9 cellular contexts compared by ENCODE assay signal in the genomic region with DNA sequence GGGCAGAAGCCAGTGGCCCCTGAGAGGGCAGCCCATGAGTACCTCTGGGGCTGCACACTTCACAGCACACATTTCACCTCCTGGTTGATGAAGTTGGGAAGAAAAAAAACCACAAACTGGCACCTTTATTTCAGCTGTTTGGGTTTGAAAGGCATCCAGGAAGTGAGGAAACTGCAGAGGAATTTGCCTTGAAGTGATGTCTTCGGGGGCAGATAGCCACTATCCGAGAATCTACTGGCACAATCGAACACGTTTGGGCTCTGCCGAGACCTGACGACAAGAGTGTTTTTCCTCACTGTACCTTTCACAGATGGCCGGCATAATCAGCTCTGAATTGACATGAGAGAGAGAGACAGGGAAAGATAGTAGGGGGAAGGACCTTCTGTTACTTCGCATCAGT. TPM values are rescaled to one million over a fixed set of nuclear protein-coding genes. Genes with fewer than 3 reads are reported as not detected.
DNase-seq lines count a peak whose midpoint lies in the region; ATAC-seq and TF ChIP-seq lines count a peak whose summit lies in the region.
"Had no signal": no experiment of that assay in that cellular context is flagged by ENCODE, and none has a peak within 500 bp of the region (broad histone marks: within the 10 kb centered on the region; RNA-seq: fewer than 3 reads in every experiment).

No MANE protein-coding gene starts in this region.

- H3K27me3 Mint-ChIP-seq in endodermal cell (ENCODE audit: insufficient read depth) (peaks cover 2% of the 10 kb centered on the region), osteocyte (ENCODE audit: unreplicated experiment) (no peaks in the 10 kb centered on the region)

- H3K27ac Mint-ChIP-seq in endodermal cell (peak overlapping the region; percentile 50), osteocyte (ENCODE audit: unreplicated experiment) (peak overlapping the region; percentile 99)
- H3K27ac Mint-ChIP-seq: T-helper 2 cell treated with Interferon-gamma antibody and Interleukin-4, amounts not matched to agents 5 μg/mL and 100 μg/mL, for 36 hours had no signal

- no peaks in the 10 kb centered on the region for H3K27me3 ChIP-seq in endodermal cell (ENCODE audit: control insufficient read depth, insufficient read depth, low read length, poor library complexity, severe bottlenecking)

- H3K4me1 Mint-ChIP-seq in endodermal cell (peaks cover 83% of the 10 kb centered on the region), osteocyte (ENCODE audit: unreplicated experiment) (peaks cover 55% of the 10 kb centered on the region)

- DNase-seq in DMS 273 (lab: John Stamatoyannopoulos, UW; ENCODE audit: unreplicated experiment) (peak; percentile 74), NCI-H226 (peak; percentile 58), endodermal cell (peak; percentile 62), osteocyte (ENCODE audit: extremely low spot score, unreplicated experiment) (no peak), inferior parietal cortex (ENCODE audit: extremely low spot score) (no peak), GF-D8 (lab: John Stamatoyannopoulos, UW) (no peak), omental fat pad (ENCODE audit: low spot score) (no peak), posterior vena cava (ENCODE audit: low spot score) (no peak)

- H3K4me1 ChIP-seq in endodermal cell (ENCODE audit: control insufficient read depth, insufficient read depth, low read length) = peaks cover 44% of the 10 kb centered on the region

- H3K4me3 Mint-ChIP-seq in endodermal cell = no peak overlapping the region
- peak overlapping the region; percentile 50 for H3K4me3 Mint-ChIP-seq in osteocyte (ENCODE audit: unreplicated experiment)
- H3K4me3 Mint-ChIP-seq: T-helper 2 cell treated with Interferon-gamma antibody and Interleukin-4, amounts not matched to agents 5 μg/mL and 100 μg/mL, for 36 hours had no signal

- H3K9me3 ChIP-seq in endodermal cell (ENCODE audit: control insufficient read depth, low read length) = no peaks in the 10 kb centered on the region

- peaks cover 28% of the 10 kb centered on the region for H3K36me3 ChIP-seq in endodermal cell (ENCODE audit: control insufficient read depth, insufficient read depth, low read length)

- no peaks in the 10 kb centered on the region for H3K36me3 Mint-ChIP-seq in endodermal cell (ENCODE audit: low read depth)
- peaks cover 17% of the 10 kb centered on the region for H3K36me3 Mint-ChIP-seq in osteocyte (ENCODE audit: unreplicated experiment)

- H3K9ac ChIP-seq in endodermal cell (ENCODE audit: extremely low read depth, low read length, poor library complexity, severe bottlenecking) = peak overlapping the region; percentile 1

- ATAC-seq in omental fat pad (ENCODE audit: low FRiP score) = no peak

- H3K4me3 ChIP-seq in endodermal cell (ENCODE audit: low read length) = no peak overlapping the region

- WGBS in endodermal cell (ENCODE audit: insufficient coverage in 1 of 2, insufficient read length in 1 of 2), 2 experiments = 51 to 75% methylated on average over 5 to 8 of the region's 8 CpGs

- intact Hi-C loops in posterior vena cava (cut with DNase I) = loop anchor here in 1 of 2 donors (10.0 kb wide), 1 partner anchor 616 kb away; no protein-coding TSS in a partner anchor

- TF ChIP-seq CTCF in endodermal cell (conservative IDR thresholded peaks at IDR 0.05) (no peak), osteocyte (IDR thresholded peaks at IDR 0.05) (no peak), omental fat pad (IDR thresholded peaks at IDR 0.05) (no peak)

- H3K9me3 Mint-ChIP-seq in endodermal cell (no peaks in the 10 kb centered on the region), osteocyte (ENCODE audit: unreplicated experiment) (no peaks in the 10 kb centered on the region)
- H3K9me3 Mint-ChIP-seq: T-helper 2 cell treated with Interferon-gamma antibody and Interleukin-4, amounts not matched to agents 5 μg/mL and 100 μg/mL, for 36 hours had no signal

- no peak overlapping the region for H3K27ac ChIP-seq in endodermal cell (ENCODE audit: low read depth, low read length)

RNA-seq across cellular contexts. Expression of gene LRIG1, which starts 59.7 kb away (rescaled TPM):
- 10 to 100 TPM; 37.5 to 42.3 TPM for total RNA-seq in endodermal cell
- polyA plus RNA-seq in endodermal cell (2013, experiment 1 of 2) = 119 TPM
- polyA plus RNA-seq in endodermal cell (2013, experiment 2 of 2) = 96.5 TPM
- 60.8 and 64.2 TPM in 2 replicates for total RNA-seq in osteocyte
- 10 to 100 TPM; 44.2 to 96.2 (median 57.6) TPM for total RNA-seq in omental fat pad
- 10 to 100 TPM; 55.7 to 83.8 TPM for total RNA-seq in posterior vena cava

Comparison
In these comparisons a context has a peak if more than half of its experiments do, and no peak if none do; other contexts are left out.
1. DNase-seq: peak in DMS 273 (single experiment), NCI-H226 (single experiment) and endodermal cell (single experiment); none in osteocyte (single experiment), inferior parietal cortex (single experiment), GF-D8 (single experiment), omental fat pad (single experiment) and posterior vena cava (single experiment).